7 cellular contexts compared by ENCODE assay signal in genomic region chr17:32503251-32504165, GRCh38. TPM values are rescaled to one million over a fixed set of nuclear protein-coding genes. Genes with fewer than 3 reads are reported as not detected.
DNase-seq lines count a peak whose midpoint lies in the region; ATAC-seq and TF ChIP-seq lines count a peak whose summit lies in the region.

No MANE protein-coding gene starts in this region.

- intact Hi-C loops in natural killer cell (cut with micrococcal nuclease) = loop anchor here (1.0 to 2.0 kb wide), 3 partner anchors 14 to 20 kb away; partner anchors contain the start of gene CDK5R1

- H3K36me3 Mint-ChIP-seq in activated CD8-positive, alpha-beta T cell treated with anti-CD3 and anti-CD28 coated beads, Interleukin-2, amount 10 ng/mL, durations not matched to agents 7 days and 5 days (ENCODE audit: low read depth) = peaks cover 2% of the 10 kb centered on the region
- no peaks in the 10 kb centered on the region for H3K36me3 Mint-ChIP-seq in natural killer cell

- H3K27me3 Mint-ChIP-seq in activated CD8-positive, alpha-beta T cell treated with anti-CD3 and anti-CD28 coated beads, Interleukin-2, amount 10 ng/mL, durations not matched to agents 7 days and 5 days (ENCODE audit: low read depth) = no peaks in the 10 kb centered on the region
- no peaks in the 10 kb centered on the region for H3K27me3 Mint-ChIP-seq in natural killer cell (ENCODE audit: low read depth in 2 of 2)

- H3K27ac Mint-ChIP-seq in activated CD8-positive, alpha-beta T cell treated with anti-CD3 and anti-CD28 coated beads, Interleukin-2, amount 10 ng/mL, durations not matched to agents 7 days and 5 days = peak overlapping the region; percentile 100
- peak overlapping the region; percentile 95 to 98 for H3K27ac Mint-ChIP-seq in natural killer cell

- ATAC-seq in GM18502 (IDR thresholded peaks at IDR 0.05; ENCODE audit: poor library complexity, unreplicated experiment) (peak; percentile 85), GM21447 (IDR thresholded peaks at IDR 0.05; ENCODE audit: unreplicated experiment) (peak; percentile 91), HG03565 (IDR thresholded peaks at IDR 0.05; ENCODE audit: unreplicated experiment) (peak; percentile 90), natural killer cell (peak; percentile 77 to 91 (median 88))
- ATAC-seq in activated CD8-positive, alpha-beta T cell treated with anti-CD3 and anti-CD28 coated beads, Interleukin-2, amount 10 ng/mL, durations not matched to agents 7 days and 5 days = peak; percentile 96

- H3K4me3 Mint-ChIP-seq in activated CD8-positive, alpha-beta T cell treated with anti-CD3 and anti-CD28 coated beads, Interleukin-2, amount 10 ng/mL, durations not matched to agents 7 days and 5 days = peak overlapping the region; percentile 69
- peak overlapping the region; percentile 77 for H3K4me3 Mint-ChIP-seq in natural killer cell

- CTCF ChIA-PET in activated CD8-positive, alpha-beta T cell treated with anti-CD3 and anti-CD28 coated beads, Interleukin-2, amount 10 ng/mL, durations not matched to agents 7 days and 5 days (lab: Charles Lee) = interaction anchor here (2.1 to 2.5 kb wide), 2 partner anchors 12 to 20 kb away, joined by 7 to 8 read pairs; no protein-coding TSS in a partner anchor

- POLR2A ChIA-PET in activated CD8-positive, alpha-beta T cell treated with anti-CD3 and anti-CD28 coated beads, Interleukin-2, amount 10 ng/mL, durations not matched to agents 7 days and 5 days (lab: Charles Lee) = interaction anchor here (0.9 to 4.3 kb wide), 6 partner anchors 9 to 30 kb away, joined by 3 to 22 read pairs (median 4); no protein-coding TSS in a partner anchor

- DNase-seq in activated CD8-positive, alpha-beta T cell treated with anti-CD3 and anti-CD28 coated beads, Interleukin-2, amount 10 ng/mL, durations not matched to agents 7 days and 5 days = peak; percentile 76
- DNase-seq in natural killer cell (no peak), NCI-H1417 treated with DMSO at 0.1 percent for 48 hours (lab: John Stamatoyannopoulos, UW) (no peak), kidney glomerular epithelial cell (lab: John Stamatoyannopoulos, UW) (no peak)

- H3K9me3 Mint-ChIP-seq in activated CD8-positive, alpha-beta T cell treated with anti-CD3 and anti-CD28 coated beads, Interleukin-2, amount 10 ng/mL, durations not matched to agents 7 days and 5 days (ENCODE audit: insufficient read depth) = no peaks in the 10 kb centered on the region
- no peaks in the 10 kb centered on the region for H3K9me3 Mint-ChIP-seq in natural killer cell

- peaks cover 39% of the 10 kb centered on the region for H3K4me1 Mint-ChIP-seq in activated CD8-positive, alpha-beta T cell treated with anti-CD3 and anti-CD28 coated beads, Interleukin-2, amount 10 ng/mL, durations not matched to agents 7 days and 5 days (ENCODE audit: low read depth)
- H3K4me1 Mint-ChIP-seq in natural killer cell = peaks cover 58% of the 10 kb centered on the region in 2 donors

- TF ChIP-seq CTCF in natural killer cell (IDR thresholded peaks at IDR 0.05) = no peak

RNA-seq across cellular contexts. Expression of gene CDK5R1, which starts 16.7 kb away (rescaled TPM):
- 1 to 10 TPM; 5.8 to 6.5 TPM for total RNA-seq in activated CD8-positive, alpha-beta T cell treated with anti-CD3 and anti-CD28 coated beads, Interleukin-2, amount 10 ng/mL, durations not matched to agents 7 days and 5 days
- 10 to 100 TPM in 1 of 3 donors, 1 to 10 TPM in 2; 3.7 to 12.3 (median 7.4) TPM for total RNA-seq in natural killer cell

RNA-seq across cellular contexts. Expression of gene PSMD11, which starts 59.2 kb away (rescaled TPM):
- total RNA-seq in activated CD8-positive, alpha-beta T cell treated with anti-CD3 and anti-CD28 coated beads, Interleukin-2, amount 10 ng/mL, durations not matched to agents 7 days and 5 days = 100 to 1,000 TPM; 100 to 104 TPM
- 100 to 1,000 TPM in 2 of 3 donors, 10 to 100 TPM in 1; 83.4 to 108 (median 105) TPM for total RNA-seq in natural killer cell
